34 cellular contexts compared by ENCODE assay signal in the genomic region with DNA sequence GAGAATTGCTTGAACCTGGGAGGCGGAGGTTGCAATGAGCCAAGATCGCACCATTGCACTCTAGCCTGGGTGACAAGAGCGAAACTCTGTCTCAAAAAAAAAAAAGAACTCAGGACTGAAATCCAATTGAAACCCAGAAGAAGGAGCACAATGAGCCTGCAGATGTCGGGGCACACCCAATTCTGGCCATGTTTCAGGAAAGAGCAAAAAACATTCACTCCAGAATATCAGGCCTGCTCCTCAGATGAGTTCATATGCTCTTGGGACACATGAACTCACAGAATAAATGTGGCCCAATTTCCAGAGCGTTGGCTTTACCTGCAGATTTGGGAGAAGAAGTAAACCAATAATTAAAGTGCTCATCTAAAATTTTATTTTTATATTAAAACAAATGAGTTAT. TPM values are rescaled to one million over a fixed set of nuclear protein-coding genes. Genes with fewer than 3 reads are reported as not detected.
"Had no signal": no experiment of that assay in that cellular context is flagged by ENCODE, and none has a peak within 500 bp of the region (broad histone marks: within the 10 kb centered on the region; RNA-seq: fewer than 3 reads in every experiment).

No MANE protein-coding gene starts in this region.

- H3K27ac ChIP-seq: brain microvascular endothelial cell, KMS-11, PC-9, RWPE1, SJCRH30, SK-N-MC, WERI-Rb-1 had no signal

- H3K36me3 ChIP-seq: brain microvascular endothelial cell, SJCRH30, WERI-Rb-1 had no signal

- DNase-seq: activated CD4-positive, alpha-beta memory T cell treated with anti-CD3 and anti-CD28 coated beads, Interleukin-2, amount 10 ng/mL, durations not matched to agents 7 days and 5 days; activated CD4-positive, alpha-beta T cell treated with anti-CD3 and anti-CD28 coated beads for 1 hour; activated CD4-positive, alpha-beta T cell treated with anti-CD3 and anti-CD28 coated beads for 48 hours; activated CD4-positive, CD25-positive, alpha-beta regulatory T cell; activated CD8-positive, alpha-beta memory T cell treated with anti-CD3 and anti-CD28 coated beads for 24 hours; activated CD8-positive, alpha-beta memory T cell treated with anti-CD3 and anti-CD28 coated beads, Interleukin-2, amount 10 ng/mL, durations not matched to agents 7 days and 5 days; activated CD8-positive, alpha-beta memory T cell treated with anti-CD3 and anti-CD28 coated beads, Interleukin-2, amount 50 U/mL, for 48 hours; activated effector memory CD4-positive, alpha-beta T cell treated with Interleukin-2 at 50 U/mL for 16 hours; activated naive CD4-positive, alpha-beta T cell treated with anti-CD3 and anti-CD28 coated beads, Interleukin-2, amount 50 U/mL, for 16 hours; activated naive CD8-positive, alpha-beta T cell treated with anti-CD3 and anti-CD28 coated beads for 36 hours; activated T-cell treated with anti-CD3 and anti-CD28 coated beads, Interleukin-2, amount 50 U/mL, for 48 hours; amniotic stem cell; aorta; brain microvascular endothelial cell; central memory CD4-positive, alpha-beta T cell; NCI-H1092 treated with DMSO at 0.1 percent for 48 hours; NCI-H1417; NCI-H146; NCI-H187; NCI-H2029 treated with DMSO at 0.1 percent for 48 hours; NCI-H2107; NCI-H2171; NCI-H510A; NCI-H526; NCI-H748 treated with DMSO at 0.1 percent for 48 hours; PC-9; SHP77; SJCRH30; T1000; WERI-Rb-1 had no signal

- H3K4me3 ChIP-seq: PC-9, SJCRH30, SK-N-MC had no signal

- ATAC-seq: activated CD8-positive, alpha-beta memory T cell treated with anti-CD3 and anti-CD28 coated beads, Interleukin-2, amount 10 ng/mL, durations not matched to agents 7 days and 5 days had no signal

- H3K9me3 ChIP-seq: SJCRH30 had no signal

- H3K27me3 ChIP-seq: SJCRH30 had no signal

- H3K4me2 ChIP-seq: KMS-11, PC-9 had no signal

- H3K9ac ChIP-seq: KMS-11 had no signal

- H2AFZ ChIP-seq: PC-9 had no signal

RNA-seq across cellular contexts. Expression of a gene that starts 3.0 kb away (rescaled TPM):
- total RNA-seq: activated naive CD8-positive, alpha-beta T cell treated with anti-CD3 and anti-CD28 coated beads for 36 hours; M059J; PC-9 had no signal
- polyA plus RNA-seq: aorta had no signal
